ENCODE assay signal across 1 cellular context in genomic region chr12:131606218-131606899, GRCh38.
A peak's percentile ranks its signal among the peaks of the same experiment; 100 is the strongest.
TF ChIP-seq lines count a peak whose summit lies in the region.

No MANE protein-coding gene starts in this region.

TF ChIP-seq in K562, 482 proteins besides CTCF, POLR2A, EP300 and RAD21 (continued from another document and continues in another):
- TF ChIP-seq CREB5 (CRISPR knock-in tag; IDR thresholded peaks at IDR 0.05): peak; percentile 47; the same call in 1 of the 2 replicates
- no peak for TF ChIP-seq NKRF (IDR thresholded peaks at IDR 0.05; ENCODE audit: borderline replicate concordance)
- TF ChIP-seq C11orf30 (IDR thresholded peaks at IDR 0.05; ENCODE audit: low read depth): peak; percentile 81
- no peak for TF ChIP-seq NCOA2 (IDR thresholded peaks at IDR 0.05; ENCODE audit: partially characterized antibody in 2 of 2)
- no peak for TF ChIP-seq POLR3G (IDR thresholded peaks at IDR 0.05; ENCODE audit: extremely low read depth, insufficient read length, insufficient replicate concordance)
- peak; percentile 78; the same call in 1 of the 2 replicates for TF ChIP-seq HSF4 (CRISPR knock-in tag; IDR thresholded peaks at IDR 0.05; ENCODE audit: borderline replicate concordance)
- no peak for TF ChIP-seq POLR3A (IDR thresholded peaks at IDR 0.05; ENCODE audit: borderline replicate concordance, extremely low read depth, insufficient read depth, insufficient read length)
- TF ChIP-seq E2F3 (CRISPR knock-in tag; IDR thresholded peaks at IDR 0.05): peak; percentile 79; the same call in 1 of the 2 replicates
- TF ChIP-seq KDM5B (IDR thresholded peaks at IDR 0.05; ENCODE audit: insufficient replicate concordance, low read depth, low read length): no peak
- no peak for TF ChIP-seq ZBTB5 (IDR thresholded peaks at IDR 0.05)
- no peak for TF ChIP-seq SOX6 (IDR thresholded peaks at IDR 0.05)
- no peak for TF ChIP-seq ZNF232 (CRISPR knock-in tag; IDR thresholded peaks at IDR 0.05)
- peak; percentile 57 for TF ChIP-seq MAFG (tag; conservative IDR thresholded peaks at IDR 0.05)
- peak; percentile 91 for TF ChIP-seq ZNF197 (CRISPR knock-in tag; IDR thresholded peaks at IDR 0.05; ENCODE audit: low read depth)
- no peak for TF ChIP-seq JUN (IDR thresholded peaks at IDR 0.05; ENCODE audit: borderline replicate concordance, low read depth, low read length)
- TF ChIP-seq JUN (CRISPR knock-in tag; IDR thresholded peaks at IDR 0.05; ENCODE audit: borderline replicate concordance): no peak
- TF ChIP-seq GTF2A2 (tag; IDR thresholded peaks at IDR 0.05): peak; percentile 88
- peak; percentile 89 for TF ChIP-seq ZNF644 (tag; IDR thresholded peaks at IDR 0.05; ENCODE audit: low read depth)
- peak in 1 of 3 experiments; percentile 21; a peak in 1 of 6 replicates for TF ChIP-seq ZBTB11 (CRISPR knock-in tag; IDR thresholded peaks at IDR 0.05)
- TF ChIP-seq PREB (CRISPR knock-in tag; IDR thresholded peaks at IDR 0.05): no peak
- peak; percentile 96 for TF ChIP-seq PTTG1 (tag; IDR thresholded peaks at IDR 0.05; ENCODE audit: low read depth)
- TF ChIP-seq ZNF212 (CRISPR knock-in tag; IDR thresholded peaks at IDR 0.05): no peak
- no peak for TF ChIP-seq NR4A1 (CRISPR knock-in tag; IDR thresholded peaks at IDR 0.05)
- peak; percentile 96 for TF ChIP-seq NR4A1 (tag; IDR thresholded peaks at IDR 0.05)
- TF ChIP-seq TAF7 (tag; IDR thresholded peaks at IDR 0.05): peak; percentile 79
- peak; percentile 63; the same call in 1 of the 2 replicates for TF ChIP-seq ZNF75A (CRISPR knock-in tag; IDR thresholded peaks at IDR 0.05)
- TF ChIP-seq HIVEP1 (CRISPR knock-in tag; IDR thresholded peaks at IDR 0.05): peak; percentile 90
- no peak for TF ChIP-seq PBX2 (CRISPR knock-in tag; IDR thresholded peaks at IDR 0.05; ENCODE audit: low read depth)
- TF ChIP-seq PBX2 (tag; conservative IDR thresholded peaks at IDR 0.05; ENCODE audit: low read depth): peak; percentile 25; the same call in 1 of the 2 replicates
- peak; percentile 78; the same call in 1 of the 2 replicates for TF ChIP-seq ILK (tag; IDR thresholded peaks at IDR 0.05; ENCODE audit: borderline replicate concordance, low read depth)
- no peak for TF ChIP-seq GMEB1 (CRISPR knock-in tag; IDR thresholded peaks at IDR 0.05)
- 0 out of 2 replicates have a peak, but pooled peaks have one; percentile 65 for TF ChIP-seq ID3 (CRISPR knock-in tag; IDR thresholded peaks at IDR 0.05)
- peak; percentile 89 for TF ChIP-seq ID3 (tag; IDR thresholded peaks at IDR 0.05)
- TF ChIP-seq ZKSCAN3 (CRISPR knock-in tag; IDR thresholded peaks at IDR 0.05): no peak
- TF ChIP-seq NRF1 (conservative IDR thresholded peaks at IDR 0.05 in 1 of 2, IDR thresholded peaks at IDR 0.05 in 1 of 2): no peak
- no peak for TF ChIP-seq ZNF830 (CRISPR knock-in tag; IDR thresholded peaks at IDR 0.05)
- no peak for TF ChIP-seq PRPF4 (IDR thresholded peaks at IDR 0.05; ENCODE audit: insufficient read depth, low read depth, low read length, poor library complexity, severe bottlenecking)
- TF ChIP-seq HDAC8 (tag; IDR thresholded peaks at IDR 0.05): peak; percentile 95
- no peak for TF ChIP-seq ZNF143 (CRISPR knock-in tag; IDR thresholded peaks at IDR 0.05)
- no peak for TF ChIP-seq SIX5 (IDR thresholded peaks at IDR 0.05; ENCODE audit: borderline replicate concordance in 1 of 2, insufficient read depth in 1 of 2, low read depth in 1 of 2, low read length in 2 of 2)
- no peak for TF ChIP-seq ASH1L (IDR thresholded peaks at IDR 0.05; ENCODE audit: borderline replicate concordance, low read depth, partially characterized antibody)
- TF ChIP-seq OTX1 (CRISPR knock-in tag; IDR thresholded peaks at IDR 0.05): no peak
- no peak for TF ChIP-seq CBX1 (IDR thresholded peaks at IDR 0.05; ENCODE audit: low read depth)
- peak; percentile 92 for TF ChIP-seq SMAD4 (CRISPR knock-in tag; conservative IDR thresholded peaks at IDR 0.05)
- TF ChIP-seq ZNF398 (CRISPR knock-in tag; IDR thresholded peaks at IDR 0.05): no peak
- no peak for TF ChIP-seq RNF219 (CRISPR knock-in tag; IDR thresholded peaks at IDR 0.05)
- TF ChIP-seq ZNF239 (CRISPR knock-in tag; IDR thresholded peaks at IDR 0.05): peak; percentile 77
